ENCODE assay signal across 9 cellular contexts in the genomic region with DNA sequence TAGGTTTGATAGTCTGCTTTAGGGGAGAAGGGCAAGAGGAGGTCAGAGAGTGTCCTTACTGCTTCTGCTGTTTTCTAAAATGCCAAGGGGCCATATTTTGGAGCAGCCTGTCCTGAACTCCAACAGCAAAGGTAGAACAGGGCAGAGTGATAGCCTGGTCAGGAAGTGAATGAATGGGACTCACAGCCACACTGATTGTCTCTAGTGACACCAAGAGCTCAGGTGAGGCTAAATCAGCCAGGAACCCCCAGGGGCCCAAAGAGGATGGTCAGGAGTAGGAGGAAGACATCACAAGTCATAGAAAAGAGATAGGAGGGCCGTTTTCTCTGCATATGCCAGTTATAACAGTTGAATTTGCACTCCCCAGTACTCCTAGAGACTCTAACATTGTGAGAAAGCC.
DNase-seq lines count a peak whose midpoint lies in the region; ATAC-seq and TF ChIP-seq lines count a peak whose summit lies in the region.
"Had no signal": no experiment of that assay in that cellular context is flagged by ENCODE, and none has a peak within 500 bp of the region (broad histone marks: within the 10 kb centered on the region; RNA-seq: fewer than 3 reads in every experiment).

No MANE protein-coding gene starts in this region.

- H3K27me3 ChIP-seq in MG63, result no peaks in the 10 kb centered on the region

- POLR2A ChIA-PET in activated CD8-positive, alpha-beta T cell treated with anti-CD3 and anti-CD28 coated beads for 36 hours (lab: Charles Lee), result interaction anchor here (1.0 to 2.2 kb wide), 5 partner anchors 9 to 97 kb away, joined by 3 to 9 read pairs (median 4); a partner anchor contains a TSS

- H3K4me3 ChIP-seq in MG63, result no peak overlapping the region

- TF ChIP-seq CTCF in activated CD8-positive, alpha-beta T cell treated with anti-CD3 and anti-CD28 coated beads for 36 hours (IDR thresholded peaks at IDR 0.05), result no peak

- no peaks in the 10 kb centered on the region for H3K27me3 Mint-ChIP-seq in activated T-cell treated with anti-CD3 and anti-CD28 coated beads, Interleukin-2, amount 50 U/mL, for 4 hours (ENCODE audit: low read depth)
- peaks cover 9% of the 10 kb centered on the region for H3K27me3 Mint-ChIP-seq in activated CD8-positive, alpha-beta T cell treated with anti-CD3 and anti-CD28 coated beads for 36 hours
- H3K27me3 Mint-ChIP-seq in stimulated activated naive B cell treated with anti-CD40 and anti-IgM and Interleukin-4, amounts not matched to agents 10 μg/mL and 1 μg/mL and 100 μg/mL, for 72 hours, result no peaks in the 10 kb centered on the region

- H3K9me3 ChIP-seq in MG63, result no peaks in the 10 kb centered on the region

- H3K36me3 Mint-ChIP-seq in activated T-cell treated with anti-CD3 and anti-CD28 coated beads, Interleukin-2, amount 50 U/mL, for 4 hours (ENCODE audit: insufficient read depth), result no peaks in the 10 kb centered on the region
- H3K36me3 Mint-ChIP-seq in activated CD8-positive, alpha-beta T cell treated with anti-CD3 and anti-CD28 coated beads for 36 hours (ENCODE audit: low read depth), result peaks cover 1% of the 10 kb centered on the region
- H3K36me3 Mint-ChIP-seq in stimulated activated naive B cell treated with anti-CD40 and anti-IgM and Interleukin-4, amounts not matched to agents 10 μg/mL and 1 μg/mL and 100 μg/mL, for 72 hours, result peaks cover 2 to 3% of the 10 kb centered on the region in 2 donors

- no peak overlapping the region for H3K4me3 Mint-ChIP-seq in activated T-cell treated with anti-CD3 and anti-CD28 coated beads, Interleukin-2, amount 50 U/mL, for 4 hours
- H3K4me3 Mint-ChIP-seq in activated CD8-positive, alpha-beta T cell treated with anti-CD3 and anti-CD28 coated beads for 36 hours, result no peak overlapping the region
- H3K4me3 Mint-ChIP-seq in stimulated activated naive B cell treated with anti-CD40 and anti-IgM and Interleukin-4, amounts not matched to agents 10 μg/mL and 1 μg/mL and 100 μg/mL, for 72 hours, result peak overlapping the region; percentile 7 to 36

- H3K36me3 ChIP-seq in MG63, result no peaks in the 10 kb centered on the region

- CTCF ChIA-PET in activated CD8-positive, alpha-beta T cell treated with anti-CD3 and anti-CD28 coated beads for 36 hours (lab: Charles Lee), result interaction anchor here (1.5 kb wide), 1 partner anchor 9 kb away, joined by 4 read pairs; no protein-coding TSS in a partner anchor

- H3K4me1 Mint-ChIP-seq in activated T-cell treated with anti-CD3 and anti-CD28 coated beads, Interleukin-2, amount 50 U/mL, for 4 hours (ENCODE audit: low read depth), result peaks cover 38% of the 10 kb centered on the region
- peaks cover 36% of the 10 kb centered on the region for H3K4me1 Mint-ChIP-seq in activated CD8-positive, alpha-beta T cell treated with anti-CD3 and anti-CD28 coated beads for 36 hours (ENCODE audit: low read depth)
- H3K4me1 Mint-ChIP-seq in stimulated activated naive B cell treated with anti-CD40 and anti-IgM and Interleukin-4, amounts not matched to agents 10 μg/mL and 1 μg/mL and 100 μg/mL, for 72 hours, result peaks cover 39 to 56% of the 10 kb centered on the region in 2 donors

- no peaks in the 10 kb centered on the region for H3K9me3 Mint-ChIP-seq in activated T-cell treated with anti-CD3 and anti-CD28 coated beads, Interleukin-2, amount 50 U/mL, for 4 hours
- H3K9me3 Mint-ChIP-seq in activated CD8-positive, alpha-beta T cell treated with anti-CD3 and anti-CD28 coated beads for 36 hours, result peaks cover 3% of the 10 kb centered on the region
- peaks cover 0 to 4% of the 10 kb centered on the region in 2 donors for H3K9me3 Mint-ChIP-seq in stimulated activated naive B cell treated with anti-CD40 and anti-IgM and Interleukin-4, amounts not matched to agents 10 μg/mL and 1 μg/mL and 100 μg/mL, for 72 hours

- peak; percentile 5 to 24 for ATAC-seq in activated T-cell treated with anti-CD3 and anti-CD28 coated beads, Interleukin-2, amount 50 U/mL, for 4 hours
- ATAC-seq in HG02970 (IDR thresholded peaks at IDR 0.05; ENCODE audit: low FRiP score, unreplicated experiment), result peak; percentile 21
- no peak for ATAC-seq in activated CD8-positive, alpha-beta T cell treated with anti-CD3 and anti-CD28 coated beads for 36 hours
- ATAC-seq in stimulated activated naive B cell treated with anti-CD40 and anti-IgM and Interleukin-4, amounts not matched to agents 10 μg/mL and 1 μg/mL and 100 μg/mL, for 72 hours (replicated peaks), result peak; percentile 11 to 13

- H3K27ac Mint-ChIP-seq in activated CD8-positive, alpha-beta T cell treated with anti-CD3 and anti-CD28 coated beads for 36 hours, result peak overlapping the region; percentile 80
- H3K27ac Mint-ChIP-seq in stimulated activated naive B cell treated with anti-CD40 and anti-IgM and Interleukin-4, amounts not matched to agents 10 μg/mL and 1 μg/mL and 100 μg/mL, for 72 hours, result peak overlapping the region; percentile 88

- intact Hi-C loops in activated CD8-positive, alpha-beta T cell treated with anti-CD3 and anti-CD28 coated beads for 36 hours (cut with micrococcal nuclease), result loop anchor here (2.0 to 5.0 kb wide), 2 partner anchors 63 to 97 kb away; a partner anchor contains a TSS

- DNase-seq in activated T-cell treated with anti-CD3 and anti-CD28 coated beads, Interleukin-2, amount 50 U/mL, for 4 hours, result no peak
- DNase-seq in activated T-cell treated with anti-CD3 and anti-CD28 coated beads, Interleukin-2, amount 50 U/mL, for 1 hour, result no peak
- peak; percentile 15 for DNase-seq in activated CD8-positive, alpha-beta T cell treated with anti-CD3 and anti-CD28 coated beads for 36 hours
- DNase-seq in stimulated activated naive B cell treated with anti-CD40 and anti-IgM and Interleukin-4, amounts not matched to agents 10 μg/mL and 1 μg/mL and 100 μg/mL, for 72 hours, result no peak
- DNase-seq in MG63, result no peak
- DNase-seq in NCI-H510A (lab: John Stamatoyannopoulos, UW), result no peak
- DNase-seq in inferior parietal cortex (ENCODE audit: extremely low spot score), result no peak
- DNase-seq: amygdala had no signal

Comparison
In these comparisons a context has a peak if more than half of its experiments do, and no peak if none do; other contexts are left out.
1. H3K4me3 Mint-ChIP-seq: peak in stimulated activated naive B cell treated with anti-CD40 and anti-IgM and Interleukin-4, amounts not matched to agents 10 μg/mL and 1 μg/mL and 100 μg/mL, for 72 hours (2 of 2); none in activated T-cell treated with anti-CD3 and anti-CD28 coated beads, Interleukin-2, amount 50 U/mL, for 4 hours (single experiment) and activated CD8-positive, alpha-beta T cell treated with anti-CD3 and anti-CD28 coated beads for 36 hours (single experiment).